In genomic region chr7:24025094-24025493, GRCh38 we compare ENCODE assay signal across 13 cellular contexts.
DNase-seq lines count a peak whose midpoint lies in the region; ATAC-seq and TF ChIP-seq lines count a peak whose summit lies in the region.
"Had no signal": no experiment of that assay in that cellular context is flagged by ENCODE, and none has a peak within 500 bp of the region (broad histone marks: within the 10 kb centered on the region; RNA-seq: fewer than 3 reads in every experiment).

No MANE protein-coding gene starts in this region.

- H3K27me3 Mint-ChIP-seq in nephron progenitor cell (ENCODE audit: low read depth, poor library complexity) = peaks cover 5% of the 10 kb centered on the region
- H3K27me3 Mint-ChIP-seq: IgD-negative memory B cell had no signal

- in situ Hi-C loops in astrocyte of the cerebellum (cut with HindIII; ENCODE audit: low sequenced_read_pairs) = no loop called here
- in situ Hi-C loops in HAP-1 (cut with MboI; ENCODE audit: low sequenced_read_pairs) = no loop called here

- peak; percentile 6 for DNase-seq in ELF-1 (ENCODE audit: low read depth, low spot score)
- DNase-seq in HS-5 (ENCODE audit: low read depth) = peak; percentile 36
- peak; percentile 36 for DNase-seq in astrocyte of the cerebellum (ENCODE audit: low read depth)
- no peak for DNase-seq in nephron progenitor cell
- no peak for DNase-seq in NCI-H2107 (lab: John Stamatoyannopoulos, UW)
- no peak for DNase-seq in NCI-H1694 (lab: John Stamatoyannopoulos, UW)
- no peak for DNase-seq in HAP-1 (ENCODE audit: low spot score in 2 of 2)
- DNase-seq: activated T-cell treated with anti-CD3 and anti-CD28 coated beads, Interleukin-2, amount 50 U/mL, for 24 hours; CD4-positive, CD25-positive, alpha-beta regulatory T cell; cerebellar nuclear complex; NCI-H2227 treated with DMSO at 0.1 percent for 48 hours had no signal

- H3K36me3 Mint-ChIP-seq in nephron progenitor cell (ENCODE audit: low read depth) = no peaks in the 10 kb centered on the region
- H3K36me3 Mint-ChIP-seq: CD4-positive, CD25-positive, alpha-beta regulatory T cell; IgD-negative memory B cell had no signal

- H3K4me3 Mint-ChIP-seq in nephron progenitor cell = no peak overlapping the region
- H3K4me3 Mint-ChIP-seq: activated T-cell treated with anti-CD3 and anti-CD28 coated beads, Interleukin-2, amount 50 U/mL, for 24 hours; CD4-positive, CD25-positive, alpha-beta regulatory T cell; IgD-negative memory B cell had no signal

- peaks cover 21% of the 10 kb centered on the region for H3K4me1 Mint-ChIP-seq in nephron progenitor cell
- H3K4me1 Mint-ChIP-seq: CD4-positive, CD25-positive, alpha-beta regulatory T cell; IgD-negative memory B cell had no signal

- peak overlapping the region; percentile 94 for H3K27ac Mint-ChIP-seq in nephron progenitor cell
- H3K27ac Mint-ChIP-seq: activated T-cell treated with anti-CD3 and anti-CD28 coated beads, Interleukin-2, amount 50 U/mL, for 24 hours; CD4-positive, CD25-positive, alpha-beta regulatory T cell; IgD-negative memory B cell had no signal

- no peaks in the 10 kb centered on the region for H3K9me3 ChIP-seq in HAP-1

- no peak overlapping the region for H3K4me3 ChIP-seq in astrocyte of the cerebellum (ENCODE audit: low read depth, low read length)
- H3K4me3 ChIP-seq in HAP-1 = no peak overlapping the region

- no peaks in the 10 kb centered on the region for H3K9me3 Mint-ChIP-seq in nephron progenitor cell
- H3K9me3 Mint-ChIP-seq: activated T-cell treated with anti-CD3 and anti-CD28 coated beads, Interleukin-2, amount 50 U/mL, for 24 hours; IgD-negative memory B cell had no signal

- no peak for ATAC-seq in GM21390 (IDR thresholded peaks at IDR 0.05; ENCODE audit: unreplicated experiment)

- H3K36me3 ChIP-seq in HAP-1 (replicated peaks) = no peaks in the 10 kb centered on the region

- TF ChIP-seq CTCF in astrocyte of the cerebellum (IDR thresholded peaks at IDR 0.05; ENCODE audit: low read depth, low read length, missing control alignments) = no peak
- TF ChIP-seq CTCF in nephron progenitor cell (IDR thresholded peaks at IDR 0.05) = no peak

- no peaks in the 10 kb centered on the region for H3K27me3 ChIP-seq in HAP-1 (ENCODE audit: low read depth)

- H3K4me1 ChIP-seq in HAP-1 = no peaks in the 10 kb centered on the region

Comparison
In these comparisons a context has a peak if more than half of its experiments do, and no peak if none do; other contexts are left out.
1. DNase-seq: peak in ELF-1 (single experiment), HS-5 (single experiment) and astrocyte of the cerebellum (single experiment); none in nephron progenitor cell (single experiment), NCI-H2107 (single experiment), NCI-H1694 (single experiment) and HAP-1 (0 of 2).